Comparison of ENCODE assay signal across 1 cellular context in the genomic region with DNA sequence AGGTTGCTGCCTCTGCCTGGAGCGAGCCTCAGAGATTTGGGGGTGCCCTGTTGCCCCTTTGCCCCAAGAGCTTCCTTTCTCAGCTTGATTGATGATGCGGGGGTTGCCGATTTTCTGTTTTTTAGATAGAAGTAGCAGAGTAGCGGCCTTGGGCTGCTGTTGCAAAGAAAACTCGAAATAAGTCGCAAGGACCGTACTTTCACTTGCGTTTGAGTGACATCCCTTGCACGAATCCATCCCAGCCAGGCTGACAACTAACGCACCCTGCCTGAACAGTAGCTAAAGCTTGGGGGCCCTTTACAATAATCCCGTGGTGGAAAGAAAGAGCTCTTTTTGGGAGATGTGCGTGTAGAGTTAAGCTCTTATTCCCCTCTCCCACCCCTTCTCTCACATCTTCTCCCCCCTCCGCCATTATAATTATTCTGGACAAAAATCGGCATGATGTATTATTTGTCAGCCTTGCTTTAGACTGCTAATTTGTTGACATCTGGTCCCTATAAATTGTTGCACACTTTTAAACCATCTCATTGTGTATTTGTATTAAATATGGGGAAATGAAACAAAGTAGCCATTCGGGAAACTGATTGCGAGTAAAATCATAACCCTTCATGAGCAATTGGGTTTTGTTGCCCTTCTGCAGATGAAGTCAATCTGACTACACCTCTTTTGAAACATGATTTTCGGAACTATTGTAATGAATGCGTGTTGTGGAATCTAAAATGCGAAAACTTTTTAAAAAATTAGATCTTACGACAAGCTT.
TF ChIP-seq lines count a peak whose summit lies in the region.

No MANE protein-coding gene starts in this region.

TF ChIP-seq in K562, 482 proteins besides CTCF, POLR2A, EP300 and RAD21 (continued from another document):
- TF ChIP-seq, protein P1, sequence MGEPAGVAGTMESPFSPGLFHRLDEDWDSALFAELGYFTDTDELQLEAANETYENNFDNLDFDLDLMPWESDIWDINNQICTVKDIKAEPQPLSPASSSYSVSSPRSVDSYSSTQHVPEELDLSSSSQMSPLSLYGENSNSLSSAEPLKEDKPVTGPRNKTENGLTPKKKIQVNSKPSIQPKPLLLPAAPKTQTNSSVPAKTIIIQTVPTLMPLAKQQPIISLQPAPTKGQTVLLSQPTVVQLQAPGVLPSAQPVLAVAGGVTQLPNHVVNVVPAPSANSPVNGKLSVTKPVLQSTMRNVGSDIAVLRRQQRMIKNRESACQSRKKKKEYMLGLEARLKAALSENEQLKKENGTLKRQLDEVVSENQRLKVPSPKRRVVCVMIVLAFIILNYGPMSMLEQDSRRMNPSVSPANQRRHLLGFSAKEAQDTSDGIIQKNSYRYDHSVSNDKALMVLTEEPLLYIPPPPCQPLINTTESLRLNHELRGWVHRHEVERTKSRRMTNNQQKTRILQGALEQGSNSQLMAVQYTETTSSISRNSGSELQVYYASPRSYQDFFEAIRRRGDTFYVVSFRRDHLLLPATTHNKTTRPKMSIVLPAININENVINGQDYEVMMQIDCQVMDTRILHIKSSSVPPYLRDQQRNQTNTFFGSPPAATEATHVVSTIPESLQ (CRISPR knock-in tag; IDR thresholded peaks at IDR 0.05) = 0 out of 2 replicates have a peak, but pooled peaks have one; percentile 45
- no peak for TF ChIP-seq FOSL1 (tag; conservative IDR thresholded peaks at IDR 0.05)
- 0 out of 2 replicates have a peak, but pooled peaks have one; percentile 19 for TF ChIP-seq SMARCE1 (IDR thresholded peaks at IDR 0.05)
- TF ChIP-seq, protein P2, sequence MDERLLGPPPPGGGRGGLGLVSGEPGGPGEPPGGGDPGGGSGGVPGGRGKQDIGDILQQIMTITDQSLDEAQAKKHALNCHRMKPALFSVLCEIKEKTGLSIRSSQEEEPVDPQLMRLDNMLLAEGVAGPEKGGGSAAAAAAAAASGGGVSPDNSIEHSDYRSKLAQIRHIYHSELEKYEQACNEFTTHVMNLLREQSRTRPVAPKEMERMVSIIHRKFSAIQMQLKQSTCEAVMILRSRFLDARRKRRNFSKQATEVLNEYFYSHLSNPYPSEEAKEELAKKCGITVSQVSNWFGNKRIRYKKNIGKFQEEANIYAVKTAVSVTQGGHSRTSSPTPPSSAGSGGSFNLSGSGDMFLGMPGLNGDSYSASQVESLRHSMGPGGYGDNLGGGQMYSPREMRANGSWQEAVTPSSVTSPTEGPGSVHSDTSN (CRISPR knock-in tag; IDR thresholded peaks at IDR 0.05; ENCODE audit: low read depth) = peak; percentile 70
- TF ChIP-seq, protein P2 (tag; conservative IDR thresholded peaks at IDR 0.05; ENCODE audit: low read depth) = peak; percentile 84
- no peak for TF ChIP-seq ZC3H11A (IDR thresholded peaks at IDR 0.05; ENCODE audit: low read depth, low read length)
- TF ChIP-seq ELF1 (tag; IDR thresholded peaks at IDR 0.05) = no peak
- TF ChIP-seq, protein P3, sequence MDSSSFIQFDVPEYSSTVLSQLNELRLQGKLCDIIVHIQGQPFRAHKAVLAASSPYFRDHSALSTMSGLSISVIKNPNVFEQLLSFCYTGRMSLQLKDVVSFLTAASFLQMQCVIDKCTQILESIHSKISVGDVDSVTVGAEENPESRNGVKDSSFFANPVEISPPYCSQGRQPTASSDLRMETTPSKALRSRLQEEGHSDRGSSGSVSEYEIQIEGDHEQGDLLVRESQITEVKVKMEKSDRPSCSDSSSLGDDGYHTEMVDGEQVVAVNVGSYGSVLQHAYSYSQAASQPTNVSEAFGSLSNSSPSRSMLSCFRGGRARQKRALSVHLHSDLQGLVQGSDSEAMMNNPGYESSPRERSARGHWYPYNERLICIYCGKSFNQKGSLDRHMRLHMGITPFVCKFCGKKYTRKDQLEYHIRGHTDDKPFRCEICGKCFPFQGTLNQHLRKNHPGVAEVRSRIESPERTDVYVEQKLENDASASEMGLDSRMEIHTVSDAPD (CRISPR knock-in tag; IDR thresholded peaks at IDR 0.05) = no peak
- TF ChIP-seq HNRNPH1 (optimal IDR thresholded peaks at IDR 0.05; ENCODE audit: low read depth, low read length) = no peak
- TF ChIP-seq ARID3A (IDR thresholded peaks at IDR 0.05; ENCODE audit: borderline replicate concordance, low read depth, low read length) = no peak
- TF ChIP-seq, protein P4, sequence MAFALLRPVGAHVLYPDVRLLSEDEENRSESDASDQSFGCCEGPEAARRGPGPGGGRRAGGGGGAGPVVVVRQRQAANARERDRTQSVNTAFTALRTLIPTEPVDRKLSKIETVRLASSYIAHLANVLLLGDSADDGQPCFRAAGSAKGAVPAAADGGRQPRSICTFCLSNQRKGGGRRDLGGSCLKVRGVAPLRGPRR (CRISPR knock-in tag; IDR thresholded peaks at IDR 0.05) = no peak
- TF ChIP-seq, protein P5, sequence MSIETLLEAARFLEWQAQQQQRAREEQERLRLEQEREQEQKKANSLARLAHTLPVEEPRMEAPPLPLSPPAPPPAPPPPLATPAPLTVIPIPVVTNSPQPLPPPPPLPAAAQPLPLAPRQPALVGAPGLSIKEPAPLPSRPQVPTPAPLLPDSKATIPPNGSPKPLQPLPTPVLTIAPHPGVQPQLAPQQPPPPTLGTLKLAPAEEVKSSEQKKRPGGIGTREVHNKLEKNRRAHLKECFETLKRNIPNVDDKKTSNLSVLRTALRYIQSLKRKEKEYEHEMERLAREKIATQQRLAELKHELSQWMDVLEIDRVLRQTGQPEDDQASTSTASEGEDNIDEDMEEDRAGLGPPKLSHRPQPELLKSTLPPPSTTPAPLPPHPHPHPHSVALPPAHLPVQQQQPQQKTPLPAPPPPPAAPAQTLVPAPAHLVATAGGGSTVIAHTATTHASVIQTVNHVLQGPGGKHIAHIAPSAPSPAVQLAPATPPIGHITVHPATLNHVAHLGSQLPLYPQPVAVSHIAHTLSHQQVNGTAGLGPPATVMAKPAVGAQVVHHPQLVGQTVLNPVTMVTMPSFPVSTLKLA (conservative IDR thresholded peaks at IDR 0.05) = 0 out of 4 replicates have a peak, but pooled peaks of 1 of the 2 experiments have one; percentile 17
- 0 out of 2 replicates have a peak, but pooled peaks have one; percentile 6 for TF ChIP-seq RBFOX2 (IDR thresholded peaks at IDR 0.05; ENCODE audit: low read depth, low read length)
- TF ChIP-seq KDM1A (IDR thresholded peaks at IDR 0.05) = 0 out of 4 replicates have a peak, but pooled peaks of 1 of the 2 experiments have one; percentile 23
- no peak for TF ChIP-seq PRMT5 (CRISPR knock-in tag; IDR thresholded peaks at IDR 0.05)
- peak; percentile 59 for TF ChIP-seq MEIS2 (IDR thresholded peaks at IDR 0.05; ENCODE audit: partially characterized antibody)
- TF ChIP-seq ZNF668 (CRISPR knock-in tag; IDR thresholded peaks at IDR 0.05) = no peak
- TF ChIP-seq, protein P6, sequence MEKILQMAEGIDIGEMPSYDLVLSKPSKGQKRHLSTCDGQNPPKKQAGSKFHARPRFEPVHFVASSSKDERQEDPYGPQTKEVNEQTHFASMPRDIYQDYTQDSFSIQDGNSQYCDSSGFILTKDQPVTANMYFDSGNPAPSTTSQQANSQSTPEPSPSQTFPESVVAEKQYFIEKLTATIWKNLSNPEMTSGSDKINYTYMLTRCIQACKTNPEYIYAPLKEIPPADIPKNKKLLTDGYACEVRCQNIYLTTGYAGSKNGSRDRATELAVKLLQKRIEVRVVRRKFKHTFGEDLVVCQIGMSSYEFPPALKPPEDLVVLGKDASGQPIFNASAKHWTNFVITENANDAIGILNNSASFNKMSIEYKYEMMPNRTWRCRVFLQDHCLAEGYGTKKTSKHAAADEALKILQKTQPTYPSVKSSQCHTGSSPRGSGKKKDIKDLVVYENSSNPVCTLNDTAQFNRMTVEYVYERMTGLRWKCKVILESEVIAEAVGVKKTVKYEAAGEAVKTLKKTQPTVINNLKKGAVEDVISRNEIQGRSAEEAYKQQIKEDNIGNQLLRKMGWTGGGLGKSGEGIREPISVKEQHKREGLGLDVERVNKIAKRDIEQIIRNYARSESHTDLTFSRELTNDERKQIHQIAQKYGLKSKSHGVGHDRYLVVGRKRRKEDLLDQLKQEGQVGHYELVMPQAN (IDR thresholded peaks at IDR 0.05; ENCODE audit: borderline replicate concordance) = peak; percentile 49; the same call in 1 of the 2 replicates
- TF ChIP-seq YY1 (IDR thresholded peaks at IDR 0.05; ENCODE audit: borderline replicate concordance in 1 of 3, control insufficient read depth in 1 of 3, extremely low read depth in 1 of 3, insufficient read depth in 3 of 3, insufficient read length in 1 of 3, insufficient replicate concordance in 2 of 3, low read depth in 1 of 3, low read length in 2 of 3) = peak in 1 of 3 experiments; percentile 10
- TF ChIP-seq, protein P7, sequence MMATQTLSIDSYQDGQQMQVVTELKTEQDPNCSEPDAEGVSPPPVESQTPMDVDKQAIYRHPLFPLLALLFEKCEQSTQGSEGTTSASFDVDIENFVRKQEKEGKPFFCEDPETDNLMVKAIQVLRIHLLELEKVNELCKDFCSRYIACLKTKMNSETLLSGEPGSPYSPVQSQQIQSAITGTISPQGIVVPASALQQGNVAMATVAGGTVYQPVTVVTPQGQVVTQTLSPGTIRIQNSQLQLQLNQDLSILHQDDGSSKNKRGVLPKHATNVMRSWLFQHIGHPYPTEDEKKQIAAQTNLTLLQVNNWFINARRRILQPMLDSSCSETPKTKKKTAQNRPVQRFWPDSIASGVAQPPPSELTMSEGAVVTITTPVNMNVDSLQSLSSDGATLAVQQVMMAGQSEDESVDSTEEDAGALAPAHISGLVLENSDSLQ (IDR thresholded peaks at IDR 0.05) = peak; percentile 96
- no peak for TF ChIP-seq MBD2 (IDR thresholded peaks at IDR 0.05; ENCODE audit: borderline replicate concordance, low read depth)
- peak in 1 of 2 experiments; percentile 38; a peak in 1 of 4 replicates for TF ChIP-seq ARNT (IDR thresholded peaks at IDR 0.05)
- no peak for TF ChIP-seq PHF8 (IDR thresholded peaks at IDR 0.05; ENCODE audit: borderline replicate concordance, low read length)
- TF ChIP-seq AFF1 (IDR thresholded peaks at IDR 0.05; ENCODE audit: low read depth in 1 of 2, partially characterized antibody in 2 of 2) = peak; percentile 24 to 39
- TF ChIP-seq EGR1 (conservative IDR thresholded peaks at IDR 0.05) = peak; percentile 32; the same call in 1 of the 2 replicates
- TF ChIP-seq ZBED1 (IDR thresholded peaks at IDR 0.05) = no peak
- no peak for TF ChIP-seq NR2C2 (CRISPR knock-in tag; IDR thresholded peaks at IDR 0.05)
- 0 out of 2 replicates have a peak, but pooled peaks have one; percentile 16 for TF ChIP-seq NR2C2 (tag; IDR thresholded peaks at IDR 0.05)
- no peak for TF ChIP-seq NFIC (IDR thresholded peaks at IDR 0.05)
- peak in 1 of 2 experiments; percentile 7; a peak in 1 of 4 replicates for TF ChIP-seq UBTF (IDR thresholded peaks at IDR 0.05; ENCODE audit: borderline replicate concordance in 1 of 2, low read depth in 2 of 2, low read length in 2 of 2)
- no peak for TF ChIP-seq NFXL1 (CRISPR knock-in tag; IDR thresholded peaks at IDR 0.05)
TF ChIP-seq in K562: peak in this region for 16.
